In genomic region chr11:290621-291231, GRCh38 we compare ENCODE assay signal across 14 cellular contexts. TPM values are rescaled to one million over a fixed set of nuclear protein-coding genes. Genes with fewer than 3 reads are reported as not detected.
DNase-seq lines count a peak whose midpoint lies in the region; ATAC-seq and TF ChIP-seq lines count a peak whose summit lies in the region.
"Had no signal": no experiment of that assay in that cellular context is flagged by ENCODE, and none has a peak within 500 bp of the region (broad histone marks: within the 10 kb centered on the region; RNA-seq: fewer than 3 reads in every experiment).

No MANE protein-coding gene starts in this region.

- no peak for TF ChIP-seq POLR2A in ovary (IDR thresholded peaks at IDR 0.05)

- peak overlapping the region; percentile 46 for H3K27ac ChIP-seq in RWPE1
- H3K27ac ChIP-seq in ovary, result no peak overlapping the region
- H3K27ac ChIP-seq: GM23248, uterus had no signal

- POLR2A ChIA-PET in RWPE1 (lab: Yijun Ruan, JAX; ENCODE audit: low non-redundant PET), result no interaction called here

- DNase-seq in D341Med (ENCODE audit: low spot score) (peak; percentile 30), RWPE1 (ENCODE audit: low spot score) (no peak), left cardiac atrium (peak; percentile 15), ovary (peak in 3 of 5 donors; percentile 13 to 38 (median 18)), A172 (ENCODE audit: low spot score) (no peak), NOMO-1 treated with dmso at 0.1 percent for 144 hours (lab: John Stamatoyannopoulos, UW; ENCODE audit: unreplicated experiment) (no peak), EL (no peak)
- no peak for DNase-seq in stimulated activated CD4-positive, alpha-beta T cell treated with anti-CD3 and anti-CD28 coated beads, Interleukin-12 subunit alpha, Interleukin-12 subunit beta, amount 100 ng/mL, for 4 hours
- DNase-seq: activated gamma-delta T cell, DMS53, GM23248, NCI-H524 treated with DMSO at 0.1 percent for 48 hours had no signal

- no peaks in the 10 kb centered on the region for H3K27me3 ChIP-seq in ovary
- H3K27me3 ChIP-seq: uterus had no signal

- H3K9me3 ChIP-seq in ovary, result no peaks in the 10 kb centered on the region
- H3K9me3 ChIP-seq: uterus had no signal

- no peaks in the 10 kb centered on the region for H3K4me1 ChIP-seq in ovary (ENCODE audit: insufficient read depth)

- ATAC-seq in left cardiac atrium, result no peak

- TF ChIP-seq CTCF in RWPE1 (conservative IDR thresholded peaks at IDR 0.05; ENCODE audit: low read depth) (no peak), ovary (IDR thresholded peaks at IDR 0.05) (no peak)

- no peaks in the 10 kb centered on the region for H3K36me3 ChIP-seq in ovary
- H3K36me3 ChIP-seq: uterus had no signal

- no peak for TF ChIP-seq EP300 in ovary (IDR thresholded peaks at IDR 0.05)

- intact Hi-C loops in left cardiac atrium (cut with DNase I), result loop anchor here in 1 of 2 donors (10.0 kb wide), 1 partner anchor 56 kb away; the partner anchor contains the start of genes PSMD13 and SIRT3
- intact Hi-C loops in ovary (cut with DNase I), result loop anchor here in 2 of 4 donors (5.0 kb wide), 2 partner anchors 77 to 87 kb away; partner anchors contain the start of gene B4GALNT4 (in 1 of the 2)

- WGBS in ovary, 3 donors, result 92 to 95% (median 93%) methylated on average over 11 to 13 of the region's 13 CpGs

- CTCF ChIA-PET in RWPE1 (lab: Yijun Ruan, JAX), result interaction anchor here (0.8 to 0.9 kb wide), 2 partner anchors 15 to 412 kb away, joined by 3 to 4 read pairs; no protein-coding TSS in a partner anchor

- H3K4me3 ChIP-seq in ovary, result no peak overlapping the region
- H3K4me3 ChIP-seq: GM23248, uterus had no signal

RNA-seq across cellular contexts. Expression of gene PGGHG, which starts 1.8 kb away (rescaled TPM):
- 10 to 100 TPM; 10.8 to 15.8 TPM for total RNA-seq in left cardiac atrium
- total RNA-seq in ovary, result 10 to 100 TPM in 4 of 7 donors, 1 to 10 TPM in 3; 3.3 to 21.3 (median 10.6) TPM
- 1 to 10 TPM in 1 of 2 donors, under 1 TPM in 1; 0.25 to 6.1 TPM for polyA plus RNA-seq in ovary
- total RNA-seq in A172 (2014; rRNA removed; shearing (Covaris generic)), result 13.0 and 14.2 TPM in 2 replicates

RNA-seq across cellular contexts. Expression of gene IFITM5, which starts 8.6 kb away (rescaled TPM):
- not detected for total RNA-seq in left cardiac atrium
- total RNA-seq in ovary, result not detected
- not detected for polyA plus RNA-seq in ovary
- not detected in 2 replicates for total RNA-seq in A172 (2014; rRNA removed; shearing (Covaris generic))
- total RNA-seq: GM23248, myocyte, uterus had no signal
- polyA plus RNA-seq: GM23248 had no signal

RNA-seq across cellular contexts. Expression of gene NLRP6, which starts 12.5 kb away (rescaled TPM):
- total RNA-seq in left cardiac atrium (under 1 TPM; 0.16 to 0.62 TPM), ovary (1 to 10 TPM in 1 of 7 donors, under 1 TPM in 4, not detected in 2; 0.15 to 1.1 (median 0.20) TPM)
- polyA plus RNA-seq in ovary, result under 1 TPM in 1 of 2 donors, not detected in 1; 0.02 TPM
- not detected in 2 replicates for total RNA-seq in A172 (2014; rRNA removed; shearing (Covaris generic))
- total RNA-seq: GM23248, myocyte had no signal
- polyA plus RNA-seq: GM23248 had no signal

RNA-seq across cellular contexts. Expression of gene IFITM2, which starts 16.9 kb away (rescaled TPM):
- total RNA-seq in left cardiac atrium (100 to 1,000 TPM; 420 to 494 TPM), ovary (1,000 to 10,000 TPM in 1 of 7 donors, 100 to 1,000 TPM in 6; 207 to 1,149 (median 546) TPM)
- polyA plus RNA-seq in ovary, result 100 to 1,000 TPM; 306 to 616 TPM
- 17.6 and 22.6 TPM in 2 replicates for total RNA-seq in A172 (2014; rRNA removed; shearing (Covaris generic))

RNA-seq across cellular contexts. Expression of gene IFITM1, which starts 23.1 kb away (rescaled TPM):
- total RNA-seq in left cardiac atrium (100 to 1,000 TPM; 151 to 215 TPM), ovary (100 to 1,000 TPM; 317 to 760 (median 496) TPM)
- polyA plus RNA-seq in ovary, result 100 to 1,000 TPM; 211 to 748 TPM
- total RNA-seq in A172 (2014; rRNA removed; shearing (Covaris generic)), result 3.1 and 4.5 TPM in 2 replicates

Comparison
In these comparisons a context has a peak if more than half of its experiments do, and no peak if none do; other contexts are left out.
1. DNase-seq: peak in D341Med (single experiment), left cardiac atrium (single experiment) and ovary (3 of 5); none in RWPE1 (single experiment), A172 (single experiment), stimulated activated CD4-positive, alpha-beta T cell treated with anti-CD3 and anti-CD28 coated beads, Interleukin-12 subunit alpha, Interleukin-12 subunit beta, amount 100 ng/mL, for 4 hours (single experiment), NOMO-1 treated with dmso at 0.1 percent for 144 hours (single experiment) and EL (single experiment).